In genomic region chr1:25433389-25434186, GRCh38 we compare ENCODE assay signal across 11 cellular contexts. TPM values are rescaled to one million over a fixed set of nuclear protein-coding genes. Genes with fewer than 3 reads are reported as not detected.
DNase-seq lines count a peak whose midpoint lies in the region; ATAC-seq and TF ChIP-seq lines count a peak whose summit lies in the region.
"Had no signal": no experiment of that assay in that cellular context is flagged by ENCODE, and none has a peak within 500 bp of the region (broad histone marks: within the 10 kb centered on the region; RNA-seq: fewer than 3 reads in every experiment).

No MANE protein-coding gene starts in this region.

- ATAC-seq in GM18519 (IDR thresholded peaks at IDR 0.05; ENCODE audit: low FRiP score, unreplicated experiment) (no peak), GM18858 (IDR thresholded peaks at IDR 0.05; ENCODE audit: unreplicated experiment) (no peak), GM21737 (IDR thresholded peaks at IDR 0.05; ENCODE audit: unreplicated experiment) (no peak)

- no peak overlapping the region for H2AFZ ChIP-seq in Loucy (ENCODE audit: low read length)
- H2AFZ ChIP-seq in osteoblast (ENCODE audit: low read length), result no peak overlapping the region

- H3K4me1 Mint-ChIP-seq in endothelial cell (ENCODE audit: unreplicated experiment), result peaks cover 56% of the 10 kb centered on the region

- TF ChIP-seq CTCF in Loucy (conservative IDR thresholded peaks at IDR 0.05; ENCODE audit: low read length), result no peak
- no peak for TF ChIP-seq CTCF in endothelial cell (IDR thresholded peaks at IDR 0.05; ENCODE audit: unreplicated experiment)
- no peak for TF ChIP-seq CTCF in osteoblast (IDR thresholded peaks at IDR 0.05; ENCODE audit: extremely low read depth, low read depth, low read length)

- peaks cover 31 to 74% (median 68%) of the 10 kb centered on the region in 11 experiments; a peak in 21 of 22 replicates for H4K20me1 ChIP-seq in BLaER1 treated with 17β-estradiol and CSF1 and Interleukin-3, amounts not matched to agents 10 nM and 100 nM
- peaks cover 71% of the 10 kb centered on the region for H4K20me1 ChIP-seq in Loucy (ENCODE audit: insufficient read depth, low read length, poor library complexity, severe bottlenecking)
- H4K20me1 ChIP-seq in osteoblast (ENCODE audit: insufficient read depth, low read length), result peaks cover 22% of the 10 kb centered on the region

- peaks cover 46 to 60% (median 55%) of the 10 kb centered on the region in 10 experiments for H3K4me1 ChIP-seq in BLaER1 treated with 17β-estradiol and CSF1 and Interleukin-3, amounts not matched to agents 10 nM and 100 nM
- peaks cover 58% of the 10 kb centered on the region for H3K4me1 ChIP-seq in Loucy (ENCODE audit: insufficient read depth, low read length, poor library complexity, severe bottlenecking)
- H3K4me1 ChIP-seq in osteoblast (ENCODE audit: insufficient read depth, low read length), result peaks cover 43% of the 10 kb centered on the region

- H3K27ac ChIP-seq in BLaER1 treated with 17β-estradiol and CSF1 and Interleukin-3, amounts not matched to agents 10 nM and 100 nM, result peak overlapping the region in 1 of 11 experiments; percentile 17; a peak in 1 of 22 replicates
- H3K27ac ChIP-seq in osteoblast (ENCODE audit: low read depth, low read length), result no peak overlapping the region

- H3K4me2 ChIP-seq in BLaER1 treated with 17β-estradiol and CSF1 and Interleukin-3, amounts not matched to agents 10 nM and 100 nM, result peak overlapping the region; percentile 43 to 96 (median 89); a peak in 21 of 22 replicates
- peak overlapping the region; percentile 84 for H3K4me2 ChIP-seq in Loucy (ENCODE audit: low read depth, low read length, poor library complexity, severe bottlenecking)
- H3K4me2 ChIP-seq in osteoblast (ENCODE audit: insufficient read depth, low read length), result peak overlapping the region; percentile 94

- H3K79me2 ChIP-seq in Loucy (ENCODE audit: insufficient read depth, low read length) (peaks cover 77% of the 10 kb centered on the region), osteoblast (ENCODE audit: insufficient read depth, low read length) (peaks cover 74% of the 10 kb centered on the region)

- peaks cover 0 to 28% (median 12%) of the 10 kb centered on the region in 11 experiments; a peak in 12 of 22 replicates for H3K36me3 ChIP-seq in BLaER1 treated with 17β-estradiol and CSF1 and Interleukin-3, amounts not matched to agents 10 nM and 100 nM
- H3K36me3 ChIP-seq in Loucy (ENCODE audit: insufficient read depth, low read length) (no peaks in the 10 kb centered on the region), osteoblast (ENCODE audit: insufficient read depth, low read length) (no peaks in the 10 kb centered on the region)

- peaks cover 3% of the 10 kb centered on the region for H3F3A ChIP-seq in Loucy (ENCODE audit: low read depth)

- no peaks in the 10 kb centered on the region for H3K27me3 ChIP-seq in BLaER1 treated with 17β-estradiol and CSF1 and Interleukin-3, amounts not matched to agents 10 nM and 100 nM
- no peaks in the 10 kb centered on the region for H3K27me3 ChIP-seq in Loucy (ENCODE audit: insufficient read depth, low read length, poor library complexity, severe bottlenecking)
- H3K27me3 ChIP-seq in osteoblast (ENCODE audit: insufficient read depth, low read length), result no peaks in the 10 kb centered on the region

- no peak overlapping the region for H3K4me3 ChIP-seq in BLaER1 treated with 17β-estradiol and CSF1 and Interleukin-3, amounts not matched to agents 10 nM and 100 nM
- H3K4me3 ChIP-seq in Loucy (ENCODE audit: low read length, poor library complexity, severe bottlenecking), result peak overlapping the region; percentile 77
- H3K4me3 ChIP-seq in osteoblast (ENCODE audit: insufficient read depth, low read length), result peak overlapping the region; percentile 17

- no peaks in the 10 kb centered on the region for H3K9me3 ChIP-seq in BLaER1 treated with 17β-estradiol and CSF1 and Interleukin-3, amounts not matched to agents 10 nM and 100 nM (replicated peaks in 1 of 11)
- H3K9me3 ChIP-seq in Loucy (ENCODE audit: insufficient read depth, low read depth, low read length), result no peaks in the 10 kb centered on the region
- no peaks in the 10 kb centered on the region for H3K9me3 ChIP-seq in osteoblast (ENCODE audit: low read depth, low read length)

- H3K9ac ChIP-seq in BLaER1 treated with 17β-estradiol and CSF1 and Interleukin-3, amounts not matched to agents 10 nM and 100 nM, result peak overlapping the region in 9 of 11 experiments; percentile 12 to 52 (median 23); a peak in 11 of 22 replicates
- peak overlapping the region; percentile 69 for H3K9ac ChIP-seq in Loucy (ENCODE audit: low read depth, low read length, poor library complexity, severe bottlenecking)

- DNase-seq in endothelial cell (ENCODE audit: low spot score) (no peak), osteoblast (ENCODE audit: insufficient read length, low spot score, missing footprints) (peak; percentile 85)
- no peak for DNase-seq in effector CD4-positive, alpha-beta T cell
- DNase-seq: MV-4-11, SIG-M5 had no signal

- H3K9me3 Mint-ChIP-seq in endothelial cell (ENCODE audit: unreplicated experiment), result no peaks in the 10 kb centered on the region
- H3K9me3 Mint-ChIP-seq: dendritic cell treated with granulocyte-macrophage colony-stimulating factor and Interleukin-4, amounts not matched to agents 40 ng/mL and 50 ng/mL, for 4 days had no signal

- H3K4me3 Mint-ChIP-seq in endothelial cell (ENCODE audit: unreplicated experiment), result no peak overlapping the region
- H3K4me3 Mint-ChIP-seq: dendritic cell treated with granulocyte-macrophage colony-stimulating factor and Interleukin-4, amounts not matched to agents 40 ng/mL and 50 ng/mL, for 4 days had no signal

- H3K36me3 Mint-ChIP-seq in endothelial cell (ENCODE audit: low read depth, unreplicated experiment), result no peaks in the 10 kb centered on the region

- peaks cover 2% of the 10 kb centered on the region for H3K27me3 Mint-ChIP-seq in endothelial cell (ENCODE audit: unreplicated experiment)

- peak overlapping the region; percentile 64 for H3K27ac Mint-ChIP-seq in endothelial cell (ENCODE audit: unreplicated experiment)
- H3K27ac Mint-ChIP-seq: dendritic cell treated with granulocyte-macrophage colony-stimulating factor and Interleukin-4, amounts not matched to agents 40 ng/mL and 50 ng/mL, for 4 days had no signal

- H3K9me2 ChIP-seq in Loucy (replicated peaks; ENCODE audit: low read depth, low read length), result no peaks in the 10 kb centered on the region

RNA-seq across cellular contexts. Expression of gene MACO1, which starts 2.9 kb away (rescaled TPM):
- total RNA-seq in endothelial cell (ENCODE audit: unreplicated experiment) (35.9 TPM), osteoblast (33.9 and 35.5 TPM in 2 replicates)

RNA-seq across cellular contexts. Expression of gene RHCE, which starts 13.0 kb away (rescaled TPM):
- total RNA-seq in endothelial cell (ENCODE audit: unreplicated experiment) (2.4 TPM), osteoblast (0.72 and 0.88 TPM in 2 replicates)

Comparison
In these comparisons a context has a peak if more than half of its experiments do, and no peak if none do; other contexts are left out.
1. H3K4me3 ChIP-seq: peak in Loucy (single experiment) and osteoblast (single experiment); none in BLaER1 treated with 17β-estradiol and CSF1 and Interleukin-3, amounts not matched to agents 10 nM and 100 nM (0 of 10).
2. Peak in every context shown above with its lines, with median percentiles within 50 percentile points of each other: H3K4me2 ChIP-seq.